Comparison of ENCODE assay signal across 8 cellular contexts in genomic region chr13:18211752-18212560, GRCh38.
A peak's percentile ranks its signal among the peaks of the same experiment; 100 is the strongest.
DNase-seq lines count a peak whose midpoint lies in the region; ATAC-seq and TF ChIP-seq lines count a peak whose summit lies in the region.
"Not testable (repeated sequence)": the region's sequence is repeated elsewhere in the genome, so short reads cannot be mapped to it uniquely, and the experiment has no call there.

No MANE protein-coding gene starts in this region.

- POLR2A ChIA-PET in activated CD4-positive, alpha-beta memory T cell treated with anti-CD3 and anti-CD28 coated beads for 36 hours (lab: Charles Lee) = not testable (repeated sequence)

- H3K4me3 Mint-ChIP-seq in activated CD4-positive, alpha-beta memory T cell treated with anti-CD3 and anti-CD28 coated beads for 36 hours = not testable (repeated sequence)

- H3K9me3 Mint-ChIP-seq in activated CD4-positive, alpha-beta memory T cell treated with anti-CD3 and anti-CD28 coated beads for 36 hours = peaks cover 11% of the 10 kb centered on the region

- not testable (repeated sequence) for H3K36me3 Mint-ChIP-seq in activated CD4-positive, alpha-beta memory T cell treated with anti-CD3 and anti-CD28 coated beads for 36 hours

- H3K27ac Mint-ChIP-seq in activated CD4-positive, alpha-beta memory T cell treated with anti-CD3 and anti-CD28 coated beads for 36 hours = peak overlapping the region; percentile 0

- intact Hi-C loops in activated CD4-positive, alpha-beta memory T cell treated with anti-CD3 and anti-CD28 coated beads for 36 hours (cut with micrococcal nuclease) = not testable (repeated sequence)

- CTCF ChIA-PET in activated CD4-positive, alpha-beta memory T cell treated with anti-CD3 and anti-CD28 coated beads for 36 hours (lab: Charles Lee) = not testable (repeated sequence)

- not testable (repeated sequence) for TF ChIP-seq CTCF in epithelial cell of esophagus (IDR thresholded peaks at IDR 0.05; ENCODE audit: insufficient read depth, low read depth, low read length, missing control alignments)

- not testable (repeated sequence) for H3K27me3 Mint-ChIP-seq in activated CD4-positive, alpha-beta memory T cell treated with anti-CD3 and anti-CD28 coated beads for 36 hours

- in situ Hi-C loops in Caki2 (cut with HindIII; ENCODE audit: low pct_unique_long_range_greater_than_20kb, low sequenced_read_pairs) = not testable (repeated sequence)

- not testable (repeated sequence) for H3K4me3 ChIP-seq in epithelial cell of esophagus (ENCODE audit: low read length)

- H3K4me1 Mint-ChIP-seq in activated CD4-positive, alpha-beta memory T cell treated with anti-CD3 and anti-CD28 coated beads for 36 hours (ENCODE audit: low read depth) = not testable (repeated sequence)

- peak; percentile 8 for DNase-seq in Caki2 (ENCODE audit: low read depth)
- DNase-seq in HS-27A (ENCODE audit: low read depth) = peak; percentile 31
- DNase-seq in activated CD4-positive, alpha-beta memory T cell treated with anti-CD3 and anti-CD28 coated beads for 36 hours = peak; percentile 79
- DNase-seq in epithelial cell of esophagus (ENCODE audit: low read depth) = peak; percentile 41
- peak; percentile 52 for DNase-seq in medulla oblongata (ENCODE audit: extremely low spot score)
- peak; percentile 4 for DNase-seq in stimulated activated CD4-positive, alpha-beta T cell treated with anti-CD3 and anti-CD28 coated beads, Interleukin-15, amount 100 ng/mL, for 24 hours

- ATAC-seq in GM21360 (IDR thresholded peaks at IDR 0.05; ENCODE audit: unreplicated experiment) (peak; percentile 69), HG02885 (IDR thresholded peaks at IDR 0.05; ENCODE audit: poor library complexity, unreplicated experiment) (peak; percentile 70)

Comparison
In these comparisons a context has a peak if more than half of its experiments do, and no peak if none do; other contexts are left out.
1. DNase-seq: peak in every context shown above with its lines; median percentile 79 in activated CD4-positive, alpha-beta memory T cell treated with anti-CD3 and anti-CD28 coated beads for 36 hours; 52 in medulla oblongata; 41 in epithelial cell of esophagus; 31 in HS-27A; 8 in Caki2; 4 in stimulated activated CD4-positive, alpha-beta T cell treated with anti-CD3 and anti-CD28 coated beads, Interleukin-15, amount 100 ng/mL, for 24 hours.